21 cellular contexts compared by ENCODE assay signal in genomic region chr10:2885956-2886296, GRCh38.
"Had no signal": no experiment of that assay in that cellular context is flagged by ENCODE, and none has a peak within 500 bp of the region (broad histone marks: within the 10 kb centered on the region; RNA-seq: fewer than 3 reads in every experiment).

No MANE protein-coding gene starts in this region.

- ATAC-seq: gastroesophageal sphincter; heart right ventricle; left cardiac atrium; naive thymus-derived CD8-positive, alpha-beta T cell; psoas muscle; right cardiac atrium; stimulated activated naive CD8-positive, alpha-beta T cell treated with anti-CD3 and anti-CD28 coated beads, Interleukin-15, amount 100 ng/mL, for 72 hours had no signal

- H3K36me3 ChIP-seq: cardiac muscle cell, esophagus muscularis mucosa, gastroesophageal sphincter, heart right ventricle, ovary, suprapubic skin, transverse colon, uterus had no signal

- H3K27ac ChIP-seq: cardiac muscle cell, esophagus muscularis mucosa, gastroesophageal sphincter, heart right ventricle, ovary, psoas muscle, suprapubic skin, transverse colon, uterus, VCaP had no signal

- H3K9me3 ChIP-seq: esophagus muscularis mucosa, gastroesophageal sphincter, heart right ventricle, ovary, psoas muscle, suprapubic skin, transverse colon, uterus had no signal

- H3K4me1 ChIP-seq: esophagus muscularis mucosa, gastroesophageal sphincter, heart right ventricle, psoas muscle, suprapubic skin, transverse colon, uterus had no signal

- DNase-seq: activated CD4-positive, alpha-beta T cell treated with anti-CD3 and anti-CD28 coated beads, Interleukin-2, amount 50 U/mL, for 4 hours; activated CD4-positive, CD25-positive, alpha-beta regulatory T cell treated with anti-CD3 and anti-CD28 coated beads, Interleukin-2, amount 50 U/mL, for 72 hours; activated gamma-delta T cell; effector CD8-positive, alpha-beta T cell; heart right ventricle; left cardiac atrium; mesenchymal stem cell; naive thymus-derived CD8-positive, alpha-beta T cell; ovary; psoas muscle; right cardiac atrium; stimulated activated CD4-positive, alpha-beta T cell treated with anti-CD3 and anti-CD28 coated beads, Interleukin-2, amount 100 ng/mL, for 48 hours; stimulated activated naive CD8-positive, alpha-beta T cell treated with anti-CD3 and anti-CD28 coated beads, Interleukin-15, amount 100 ng/mL, for 72 hours; T1000; transverse colon; uterus had no signal

- H3K27me3 ChIP-seq: cardiac muscle cell, esophagus muscularis mucosa, gastroesophageal sphincter, ovary, suprapubic skin, transverse colon, uterus had no signal

- H3K4me3 ChIP-seq: cardiac muscle cell, esophagus muscularis mucosa, gastroesophageal sphincter, heart right ventricle, ovary, psoas muscle, suprapubic skin, transverse colon, uterus had no signal
